In genomic region chr1:227299688-227300087, GRCh38 we compare ENCODE assay signal across 14 cellular contexts. TPM values are rescaled to one million over a fixed set of nuclear protein-coding genes. Genes with fewer than 3 reads are reported as not detected.
DNase-seq lines count a peak whose midpoint lies in the region; ATAC-seq and TF ChIP-seq lines count a peak whose summit lies in the region.
"Had no signal": no experiment of that assay in that cellular context is flagged by ENCODE, and none has a peak within 500 bp of the region (broad histone marks: within the 10 kb centered on the region; RNA-seq: fewer than 3 reads in every experiment).

No MANE protein-coding gene starts in this region.

- H3K36me3 ChIP-seq in SK-N-MC (ENCODE audit: insufficient read depth, low read length) (peaks cover 9% of the 10 kb centered on the region; the same call in 1 of the 2 replicates), esophagus muscularis mucosa (no peaks in the 10 kb centered on the region), rectal smooth muscle tissue (ENCODE audit: control insufficient read depth, insufficient read depth, low read length) (no peaks in the 10 kb centered on the region)
- H3K36me3 ChIP-seq: BLaER1 treated with 17β-estradiol and CSF1 and Interleukin-3, amounts not matched to agents 10 nM and 100 nM had no signal

- H3K27ac Mint-ChIP-seq in stimulated activated memory B cell treated with anti-CD40 and anti-IgM and Interleukin-4, amounts not matched to agents 10 μg/mL and 1 μg/mL and 100 μg/mL, for 72 hours, result no peak overlapping the region

- no peaks in the 10 kb centered on the region for H3K9me3 Mint-ChIP-seq in stimulated activated memory B cell treated with anti-CD40 and anti-IgM and Interleukin-4, amounts not matched to agents 10 μg/mL and 1 μg/mL and 100 μg/mL, for 72 hours
- H3K9me3 Mint-ChIP-seq: neural crest cell had no signal

- H3K9ac ChIP-seq in SK-N-MC (ENCODE audit: insufficient read length) (peak overlapping the region; percentile 73), rectal smooth muscle tissue (ENCODE audit: low read length) (no peak overlapping the region)
- H3K9ac ChIP-seq: BLaER1 treated with 17β-estradiol and CSF1 and Interleukin-3, amounts not matched to agents 10 nM and 100 nM had no signal

- no peaks in the 10 kb centered on the region for H3K36me3 Mint-ChIP-seq in stimulated activated memory B cell treated with anti-CD40 and anti-IgM and Interleukin-4, amounts not matched to agents 10 μg/mL and 1 μg/mL and 100 μg/mL, for 72 hours

- TF ChIP-seq POLR2A in esophagus muscularis mucosa (IDR thresholded peaks at IDR 0.05; ENCODE audit: low read depth), result no peak

- H3K4me1 Mint-ChIP-seq in stimulated activated memory B cell treated with anti-CD40 and anti-IgM and Interleukin-4, amounts not matched to agents 10 μg/mL and 1 μg/mL and 100 μg/mL, for 72 hours, result no peaks in the 10 kb centered on the region

- no peak for TF ChIP-seq EP300 in esophagus muscularis mucosa (IDR thresholded peaks at IDR 0.05)

- WGBS in esophagus muscularis mucosa, result 53% methylated on average over 4 of the region's 4 CpGs

- H3K4me3 Mint-ChIP-seq in stimulated activated memory B cell treated with anti-CD40 and anti-IgM and Interleukin-4, amounts not matched to agents 10 μg/mL and 1 μg/mL and 100 μg/mL, for 72 hours, result no peak overlapping the region
- H3K4me3 Mint-ChIP-seq: neural crest cell had no signal

- peak overlapping the region; percentile 69 for H3K4me3 ChIP-seq in SK-N-MC
- no peak overlapping the region for H3K4me3 ChIP-seq in esophagus muscularis mucosa
- H3K4me3 ChIP-seq in rectal smooth muscle tissue (ENCODE audit: low read length), result no peak overlapping the region
- H3K4me3 ChIP-seq: BLaER1 treated with 17β-estradiol and CSF1 and Interleukin-3, amounts not matched to agents 10 nM and 100 nM had no signal

- ATAC-seq in stimulated activated memory B cell treated with anti-CD40 and anti-IgM and Interleukin-4, amounts not matched to agents 10 μg/mL and 1 μg/mL and 100 μg/mL, for 72 hours, result no peak
- no peak for ATAC-seq in HG03196 (IDR thresholded peaks at IDR 0.05; ENCODE audit: unreplicated experiment)

- no peak for TF ChIP-seq CTCF in esophagus muscularis mucosa (IDR thresholded peaks at IDR 0.05)

- intact Hi-C loops in esophagus muscularis mucosa (cut with DNase I), result no loop called here

- H3K9me3 ChIP-seq in SK-N-MC (ENCODE audit: low read depth, low read length) (no peaks in the 10 kb centered on the region; the same call in 1 of the 2 replicates), esophagus muscularis mucosa (no peaks in the 10 kb centered on the region)

- peaks cover 10% of the 10 kb centered on the region for H3K27me3 Mint-ChIP-seq in stimulated activated memory B cell treated with anti-CD40 and anti-IgM and Interleukin-4, amounts not matched to agents 10 μg/mL and 1 μg/mL and 100 μg/mL, for 72 hours

- H3K27ac ChIP-seq in SK-N-MC, result peak overlapping the region; percentile 88
- peak overlapping the region in 3 of 4 donors; percentile 39 to 42 (median 40) for H3K27ac ChIP-seq in esophagus muscularis mucosa (replicated peaks in 1 of 4)
- peak overlapping the region; percentile 32 for H3K27ac ChIP-seq in rectal smooth muscle tissue (ENCODE audit: low read depth, low read length)
- H3K27ac ChIP-seq: BLaER1 treated with 17β-estradiol and CSF1 and Interleukin-3, amounts not matched to agents 10 nM and 100 nM had no signal

- H3K4me1 ChIP-seq in esophagus muscularis mucosa (peaks cover 14 to 27% (median 23%) of the 10 kb centered on the region in 4 donors), rectal smooth muscle tissue (ENCODE audit: control insufficient read depth, insufficient read depth, low read length) (peaks cover 2% of the 10 kb centered on the region)

- H3K27me3 ChIP-seq in esophagus muscularis mucosa, result no peaks in the 10 kb centered on the region
- H3K27me3 ChIP-seq in rectal smooth muscle tissue (ENCODE audit: control insufficient read depth, insufficient read depth, low read length), result no peaks in the 10 kb centered on the region
- H3K27me3 ChIP-seq: BLaER1 treated with 17β-estradiol and CSF1 and Interleukin-3, amounts not matched to agents 10 nM and 100 nM had no signal

- DNase-seq in ELR (ENCODE audit: low read depth) (peak; percentile 85), SK-N-MC (ENCODE audit: low read depth, low spot score) (no peak), esophagus muscularis mucosa (ENCODE audit: extremely low spot score) (no peak), SHP77 treated with DMSO at 0.1 percent for 48 hours (lab: John Stamatoyannopoulos, UW) (no peak), cerebellar nuclear complex (lab: John Stamatoyannopoulos, UW) (no peak)
- DNase-seq: amniotic stem cell, GDM1, kidney, NCI-H446 treated with DMSO at 0.1 percent for 48 hours had no signal

RNA-seq across cellular contexts. Expression of gene CDC42BPA, which starts 18.6 kb away (rescaled TPM):
- total RNA-seq in esophagus muscularis mucosa, result 10 to 100 TPM; 59.5 to 72.2 (median 69.7) TPM

Comparison
In these comparisons a context has a peak if more than half of its experiments do, and no peak if none do; other contexts are left out.
1. H3K27ac ChIP-seq: peak in every context shown above with its lines; median percentile 88 in SK-N-MC; 40 in esophagus muscularis mucosa; 32 in rectal smooth muscle tissue.